Comparison of ENCODE assay signal across 1 cellular context in genomic region chr1:220631238-220631842, GRCh38.
TF ChIP-seq lines count a peak whose summit lies in the region.

No MANE protein-coding gene starts in this region.

TF ChIP-seq in H1, 55 proteins besides CTCF, POLR2A, EP300 and RAD21:
- TF ChIP-seq BRCA1 (IDR thresholded peaks at IDR 0.05; ENCODE audit: low read depth, low read length) (no peak), CEBPB (IDR thresholded peaks at IDR 0.05; ENCODE audit: low read depth, low read length) (0 out of 2 replicates have a peak, but pooled peaks have one; percentile 3)
